Comparison of ENCODE assay signal across 11 cellular contexts in the genomic region with DNA sequence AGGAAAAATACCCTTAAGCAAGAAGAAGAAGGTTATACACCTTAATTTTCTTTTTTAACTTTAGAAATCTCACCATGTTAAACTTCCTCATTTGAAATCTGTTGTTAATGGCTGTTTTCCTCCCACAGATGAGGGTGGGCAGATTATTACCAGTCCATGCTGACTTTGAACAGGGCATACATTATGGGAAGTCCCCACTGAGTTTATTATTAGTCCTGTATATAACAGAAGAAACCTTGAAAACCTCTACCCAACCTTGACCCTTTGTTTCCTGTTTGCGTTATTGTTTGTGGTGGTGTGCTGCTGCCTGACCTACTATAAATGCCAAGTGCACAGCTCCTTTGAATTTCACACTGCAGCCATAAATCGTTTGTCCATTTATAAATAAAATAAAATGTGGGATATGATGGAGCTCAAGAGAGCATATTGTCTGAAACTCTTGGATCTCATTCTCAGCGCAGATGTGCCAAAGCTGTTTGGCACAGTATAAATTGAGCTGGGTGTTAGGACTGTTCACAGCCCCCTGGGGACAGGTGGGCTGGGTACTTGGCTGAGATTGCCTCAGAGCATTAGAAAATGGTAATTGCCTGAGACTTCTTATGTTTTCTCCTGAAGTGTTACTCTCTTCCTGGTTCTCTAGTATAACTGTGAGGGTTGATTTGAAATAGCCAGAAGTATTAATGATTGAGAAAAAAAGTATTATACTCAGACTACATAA.
DNase-seq lines count a peak whose midpoint lies in the region; ATAC-seq and TF ChIP-seq lines count a peak whose summit lies in the region.
"Had no signal": no experiment of that assay in that cellular context is flagged by ENCODE, and none has a peak within 500 bp of the region (broad histone marks: within the 10 kb centered on the region; RNA-seq: fewer than 3 reads in every experiment).

No MANE protein-coding gene starts in this region.

- no peak overlapping the region for H3K27ac ChIP-seq in left ventricle myocardium inferior (replicated peaks)

- H3K4me1 Mint-ChIP-seq in HFFc6 (ENCODE audit: low read depth): peaks cover 24% of the 10 kb centered on the region
- H3K4me1 Mint-ChIP-seq: activated naive CD8-positive, alpha-beta T cell treated with anti-CD3 and anti-CD28 coated beads, Interleukin-2, amount 10 ng/mL, durations not matched to agents 7 days and 5 days had no signal

- H3K36me3 Mint-ChIP-seq in HFFc6 (ENCODE audit: low read depth): no peaks in the 10 kb centered on the region
- H3K36me3 Mint-ChIP-seq: activated naive CD8-positive, alpha-beta T cell treated with anti-CD3 and anti-CD28 coated beads, Interleukin-2, amount 10 ng/mL, durations not matched to agents 7 days and 5 days had no signal

- no peaks in the 10 kb centered on the region for H3K9me3 Mint-ChIP-seq in HFFc6
- H3K9me3 Mint-ChIP-seq: activated naive CD8-positive, alpha-beta T cell treated with anti-CD3 and anti-CD28 coated beads, Interleukin-2, amount 10 ng/mL, durations not matched to agents 7 days and 5 days had no signal

- no peaks in the 10 kb centered on the region for H3K9me3 ChIP-seq in left ventricle myocardium inferior (replicated peaks)

- H3K36me3 ChIP-seq in left ventricle myocardium inferior: no peaks in the 10 kb centered on the region

- no peak overlapping the region for H3K4me3 ChIP-seq in left ventricle myocardium inferior

- H3K27ac Mint-ChIP-seq in HFFc6: no peak overlapping the region
- H3K27ac Mint-ChIP-seq: activated naive CD8-positive, alpha-beta T cell treated with anti-CD3 and anti-CD28 coated beads, Interleukin-2, amount 10 ng/mL, durations not matched to agents 7 days and 5 days had no signal

- intact Hi-C loops in left ventricle myocardium superior (cut with micrococcal nuclease): no loop called here
- intact Hi-C loops in left ventricle myocardium inferior (cut with micrococcal nuclease): no loop called here

- peaks cover 4% of the 10 kb centered on the region for H3K27me3 Mint-ChIP-seq in HFFc6 (ENCODE audit: insufficient read depth)
- H3K27me3 Mint-ChIP-seq: activated naive CD8-positive, alpha-beta T cell treated with anti-CD3 and anti-CD28 coated beads, Interleukin-2, amount 10 ng/mL, durations not matched to agents 7 days and 5 days had no signal

- in situ Hi-C loops in ACHN (cut with HindIII; ENCODE audit: low pct_ligation_motif_present, low pct_unique_long_range_greater_than_20kb, low sequenced_read_pairs): no loop called here

- no peak overlapping the region for H3K4me3 Mint-ChIP-seq in HFFc6
- H3K4me3 Mint-ChIP-seq: activated naive CD8-positive, alpha-beta T cell treated with anti-CD3 and anti-CD28 coated beads, Interleukin-2, amount 10 ng/mL, durations not matched to agents 7 days and 5 days had no signal

- no peak for ATAC-seq in left ventricle myocardium superior
- peak; percentile 88 for ATAC-seq in HG02885 (IDR thresholded peaks at IDR 0.05; ENCODE audit: poor library complexity, unreplicated experiment)

- H3K27me3 ChIP-seq in left ventricle myocardium inferior (ENCODE audit: low read depth): no peaks in the 10 kb centered on the region

- TF ChIP-seq CTCF in left ventricle myocardium inferior (IDR thresholded peaks at IDR 0.05; ENCODE audit: borderline replicate concordance) (no peak), HFFc6 (IDR thresholded peaks at IDR 0.05) (no peak)

- no peaks in the 10 kb centered on the region for H3K4me1 ChIP-seq in left ventricle myocardium inferior

- DNase-seq in left ventricle myocardium superior: peak; percentile 16
- no peak for DNase-seq in left ventricle myocardium inferior
- peak; percentile 34 for DNase-seq in NCI-H1105 treated with DMSO at 0.1 percent for 48 hours (lab: John Stamatoyannopoulos, UW)
- no peak for DNase-seq in ACHN
- no peak for DNase-seq in GF-D8 (lab: John Stamatoyannopoulos, UW)
- no peak for DNase-seq in HFFc6
- no peak for DNase-seq in RKO (ENCODE audit: low spot score)
- DNase-seq: activated naive CD8-positive, alpha-beta T cell treated with anti-CD3 and anti-CD28 coated beads, Interleukin-2, amount 10 ng/mL, durations not matched to agents 7 days and 5 days; NCI-H146; T1000 had no signal

Comparison
In these comparisons a context has a peak if more than half of its experiments do, and no peak if none do; other contexts are left out.
1. DNase-seq: peak in left ventricle myocardium superior (single experiment) and NCI-H1105 treated with DMSO at 0.1 percent for 48 hours (single experiment); none in left ventricle myocardium inferior (single experiment), ACHN (single experiment), GF-D8 (single experiment), HFFc6 (single experiment) and RKO (single experiment).